In genomic region chr3:71927505-71928066, GRCh38 we compare ENCODE assay signal across 2 cellular contexts.
TF ChIP-seq lines count a peak whose summit lies in the region.

No MANE protein-coding gene starts in this region.

TF ChIP-seq in GM23338, 12 proteins besides CTCF, POLR2A, EP300 and RAD21:
- TF ChIP-seq REST (IDR thresholded peaks at IDR 0.05; ENCODE audit: unreplicated experiment) (no peak), NANOG (IDR thresholded peaks at IDR 0.05; ENCODE audit: borderline replicate concordance) (no peak), POLR2AphosphoS5 (IDR thresholded peaks at IDR 0.05; ENCODE audit: low read depth) (no peak), ETS1 (IDR thresholded peaks at IDR 0.05) (no peak), EZH2phosphoT487 (IDR thresholded peaks at IDR 0.05; ENCODE audit: unreplicated experiment) (no peak), ZNF331 (CRISPR knock-in tag; IDR thresholded peaks at IDR 0.05; ENCODE audit: low read depth) (no peak), CREB1 (CRISPR knock-in tag; IDR thresholded peaks at IDR 0.05; ENCODE audit: low read depth) (no peak), ZNF462 (CRISPR knock-in tag; IDR thresholded peaks at IDR 0.05) (no peak), JUNB (IDR thresholded peaks at IDR 0.05; ENCODE audit: unreplicated experiment) (no peak), STAT1 (IDR thresholded peaks at IDR 0.05; ENCODE audit: unreplicated experiment) (no peak)
TF ChIP-seq in GM23338: peak in this region for 0.

TF ChIP-seq in H1, 55 proteins besides CTCF, POLR2A, EP300 and RAD21 (continued from another document):
- TF ChIP-seq NANOG (IDR thresholded peaks at IDR 0.05; ENCODE audit: insufficient read depth, low read depth, low read length, poor library complexity, severe bottlenecking) (no peak), E2F6 (IDR thresholded peaks at IDR 0.05) (no peak), USF2 (IDR thresholded peaks at IDR 0.05; ENCODE audit: low read length) (no peak)
TF ChIP-seq in H1: peak in this region for 0.
